In the genomic region with DNA sequence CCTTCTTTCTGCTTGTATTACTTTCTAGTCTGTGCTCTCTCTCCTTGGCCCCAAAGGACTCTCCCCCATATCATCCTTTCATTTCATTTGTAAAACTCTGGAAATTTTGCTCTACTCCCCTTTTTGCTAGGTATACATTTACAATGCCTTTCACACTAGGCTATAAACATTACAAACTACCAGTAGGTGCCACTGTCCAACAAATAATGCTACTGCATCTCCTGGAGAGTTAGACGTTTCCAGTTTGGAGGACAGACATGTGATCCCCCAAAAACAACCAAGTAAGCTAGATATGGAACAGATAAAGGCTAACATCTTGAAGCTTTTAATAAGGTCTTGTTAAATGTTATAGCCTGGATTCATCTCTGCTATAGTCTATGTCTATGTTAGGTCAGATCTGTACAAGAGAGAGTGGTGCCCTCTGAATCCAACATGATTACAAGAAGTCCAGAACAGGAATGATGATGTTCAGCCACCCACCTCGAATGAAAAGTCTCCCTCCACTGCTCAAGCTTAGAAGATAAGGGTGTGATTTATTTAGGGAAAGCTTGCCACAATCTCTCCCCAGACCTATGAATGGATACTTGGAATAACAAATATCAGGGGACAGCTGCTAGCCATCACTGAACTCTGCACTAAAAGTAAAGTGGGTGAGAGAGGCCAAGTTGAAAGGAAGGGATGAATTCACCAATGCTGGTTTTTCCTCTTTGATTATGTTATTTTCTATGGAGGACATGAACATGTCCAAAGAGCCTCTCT, we compare ENCODE assay signal across 14 cellular contexts. TPM values are rescaled to one million over a fixed set of nuclear protein-coding genes. Genes with fewer than 3 reads are reported as not detected.
DNase-seq lines count a peak whose midpoint lies in the region; ATAC-seq, FAIRE-seq and TF ChIP-seq lines count a peak whose summit lies in the region.
"Had no signal": no experiment of that assay in that cellular context is flagged by ENCODE, and none has a peak within 500 bp of the region (broad histone marks: within the 10 kb centered on the region; RNA-seq: fewer than 3 reads in every experiment).

No MANE protein-coding gene starts in this region.

- H3K9ac ChIP-seq in GM12878 (ENCODE audit: control insufficient read depth, insufficient read depth, low read length): no peak overlapping the region

- no peak overlapping the region for H3K4me2 ChIP-seq in GM12878 (ENCODE audit: control insufficient read depth, insufficient read depth)

- H3K27me3 ChIP-seq in A673 (replicated peaks; ENCODE audit: insufficient read depth, low read depth, low read length, poor library complexity) (no peaks in the 10 kb centered on the region), GM12878 (replicated peaks in 1 of 2; ENCODE audit: control insufficient read depth in 2 of 2, insufficient read depth in 2 of 2, low read length in 1 of 2) (no peaks in the 10 kb centered on the region)
- H3K27me3 ChIP-seq: tibial nerve had no signal

- peaks cover 7% of the 10 kb centered on the region for H3K36me3 ChIP-seq in A673 (ENCODE audit: insufficient read depth, low read length, poor library complexity, severe bottlenecking)
- peaks cover 2 to 62% of the 10 kb centered on the region in 2 experiments for H3K36me3 ChIP-seq in HEK293 (ENCODE audit: control insufficient read depth in 2 of 2, insufficient read depth in 1 of 2, low read length in 2 of 2)
- H3K36me3 ChIP-seq in GM12878 (ENCODE audit: control insufficient read depth in 2 of 2, insufficient read depth in 2 of 2, low read length in 1 of 2): peaks cover 1 to 6% of the 10 kb centered on the region in 2 experiments; a peak in 2 of 4 replicates

- no peak for TF ChIP-seq POLR2A in GM12878 (IDR thresholded peaks at IDR 0.05; ENCODE audit: low read depth, low read length)

- BruUV-seq in A673 (replicated peaks; lab: Mats Ljungman, UMichigan) (no TSS peak), GM12878 (replicated peaks; lab: Mats Ljungman, UMichigan) (no TSS peak)

- H4K20me1 ChIP-seq in GM12878 (ENCODE audit: control insufficient read depth, insufficient read depth): no peaks in the 10 kb centered on the region

- DNase-seq in A673 (ENCODE audit: low spot score) (peak; percentile 27), GM12878 (ENCODE audit: low read depth, low spot score) (no peak), left kidney (ENCODE audit: low read depth, low spot score) (peak; percentile 80), SIG-M5 (lab: John Stamatoyannopoulos, UW) (no peak), activated gamma-delta T cell (lab: John Stamatoyannopoulos, UW) (no peak)
- no peak for DNase-seq in central memory CD4-positive, alpha-beta T cell
- DNase-seq: activated T-cell treated with anti-CD3 and anti-CD28 coated beads for 4 hours; CD4-positive, alpha-beta T cell; left cardiac atrium; NCI-H2029; stimulated activated CD4-positive, alpha-beta T cell treated with anti-CD3 and anti-CD28 coated beads, Interleukin-2, amount 100 ng/mL, for 24 hours had no signal

- intact Hi-C loops in A673 (cut with micrococcal nuclease; ENCODE audit: unreplicated experiment): no loop called here
- intact Hi-C loops in GM12878 (cut with micrococcal nuclease; ENCODE audit: unreplicated experiment): no loop called here

- H3K79me2 ChIP-seq in GM12878 (ENCODE audit: control insufficient read depth, insufficient read depth, low read length): no peaks in the 10 kb centered on the region; the same call in none of the 2 replicates

- H3K27ac ChIP-seq in A673 (ENCODE audit: low read depth, low read length, poor library complexity, severe bottlenecking): no peak overlapping the region
- H3K27ac ChIP-seq in HEK293 (ENCODE audit: extremely low read depth, low read depth, low read length): no peak overlapping the region
- no peak overlapping the region for H3K27ac ChIP-seq in GM12878 (ENCODE audit: control insufficient read depth, insufficient read depth)
- H3K27ac ChIP-seq: tibial nerve had no signal

- TF ChIP-seq CTCF in A673 (conservative IDR thresholded peaks at IDR 0.05; ENCODE audit: low read depth, low read length) (peak; percentile 37; the same call in 1 of the 2 replicates), HEK293 (tag by site-specific recombination; IDR thresholded peaks at IDR 0.05) (no peak), GM12878 (IDR thresholded peaks at IDR 0.05 in 2 of 3, conservative IDR thresholded peaks at IDR 0.05 in 1 of 3; ENCODE audit: control insufficient read depth in 2 of 3, extremely low read depth in 1 of 3, insufficient read depth in 1 of 3, low read depth in 3 of 3, low read length in 3 of 3) (peak in 1 of 3 experiments; percentile 14; a peak in 1 of 6 replicates)

- in situ Hi-C loops in GM12878 (cut with MboI): no loop called here

- SMC1A ChIA-PET in GM12878 (lab: Charles Lee; ENCODE audit: uncharacterized antibody, unreplicated experiment): interaction anchor here (0.9 to 6.6 kb wide), 3 partner anchors 13 to 74 kb away, joined by 3 to 47 read pairs (median 6); a partner anchor contains a TSS

- CTCF ChIA-PET in A673 (lab: Charles Lee): no interaction called here
- CTCF ChIA-PET in HEK293 (lab: Yijun Ruan, JAX): no interaction called here
- CTCF ChIA-PET in GM12878 (lab: Yijun Ruan, JAX): interaction anchor here (0.6 to 4.0 kb wide), 8 partner anchors 11 to 490 kb away, joined by 3 to 30 read pairs (median 3); no protein-coding TSS in a partner anchor

- H3K4me1 ChIP-seq in A673 (ENCODE audit: insufficient read depth, low read length, poor library complexity, severe bottlenecking) (peaks cover 13% of the 10 kb centered on the region), HEK293 (ENCODE audit: control insufficient read depth, insufficient read depth, low read length) (no peaks in the 10 kb centered on the region), GM12878 (ENCODE audit: control insufficient read depth, insufficient read depth, low read length) (no peaks in the 10 kb centered on the region)

- FAIRE-seq in GM12878 (lab: Jason Lieb, UNC): no peak

- TF ChIP-seq RAD21 in GM12878 (IDR thresholded peaks at IDR 0.05; ENCODE audit: insufficient read depth, low read depth, low read length): peak; percentile 38; the same call in 1 of the 2 replicates

- POLR2A ChIA-PET in A673 (lab: Charles Lee; ENCODE audit: low non-redundant PET): no interaction called here
- POLR2A ChIA-PET in HEK293 (lab: Yijun Ruan, JAX): interaction anchor here (0.6 kb wide), 1 partner anchor 185 kb away, joined by 3 read pairs; no protein-coding TSS in a partner anchor
- POLR2A ChIA-PET in GM12878 (lab: Charles Lee): interaction anchor here (1.2 kb wide), 1 partner anchor 14 kb away, joined by 3 read pairs; a partner anchor contains a TSS

- 0% methylated on average over 2 of the region's 2 CpGs for WGBS in GM12878 (ENCODE audit: insufficient coverage, insufficient replicate concordance, low lambda C conversion rate, missing lambda C conversion rate)

- no peak overlapping the region for H2AFZ ChIP-seq in GM12878 (ENCODE audit: control insufficient read depth, low read depth, low read length)

- RAD21 ChIA-PET in GM12878 (lab: Charles Lee; ENCODE audit: unreplicated experiment): interaction anchor here (0.7 to 2.7 kb wide), 5 partner anchors 27 to 571 kb away, joined by 3 to 8 read pairs (median 3); no protein-coding TSS in a partner anchor

- no peak overlapping the region for H3K4me3 ChIP-seq in A673 (ENCODE audit: low read depth, low read length, poor library complexity, severe bottlenecking)
- no peak overlapping the region for H3K4me3 ChIP-seq in HEK293 (ENCODE audit: low read depth, low read length)
- H3K4me3 ChIP-seq in GM12878: no peak overlapping the region
- H3K4me3 ChIP-seq: tibial nerve had no signal

- TF ChIP-seq EP300 in GM12878 (IDR thresholded peaks at IDR 0.05; ENCODE audit: borderline replicate concordance in 1 of 2, control insufficient read depth in 1 of 2, low read depth in 2 of 2, low read length in 2 of 2): no peak

- H3K9me3 ChIP-seq in A673 (ENCODE audit: low read depth, low read length, poor library complexity, severe bottlenecking): no peaks in the 10 kb centered on the region
- H3K9me3 ChIP-seq in HEK293 (ENCODE audit: control insufficient read depth, insufficient read depth, low read depth, low read length): no peaks in the 10 kb centered on the region
- H3K9me3 ChIP-seq in GM12878 (replicated peaks; ENCODE audit: control insufficient read depth, insufficient read depth, low read length): no peaks in the 10 kb centered on the region
- H3K9me3 ChIP-seq: tibial nerve had no signal

- ATAC-seq in GM12878: peak; percentile 38; the same call in 1 of the 3 replicates
- no peak for ATAC-seq in HG03378 (IDR thresholded peaks at IDR 0.05; ENCODE audit: unreplicated experiment)

TF ChIP-seq in HEK293, 187 proteins besides CTCF, POLR2A, EP300 and RAD21:
- 0 out of 2 replicates have a peak, but pooled peaks have one; percentile 14 for TF ChIP-seq ZNF600 (tag by site-specific recombination; IDR thresholded peaks at IDR 0.05)
- TF ChIP-seq ZNF654 (tag by site-specific recombination; IDR thresholded peaks at IDR 0.05; ENCODE audit: low read depth): peak; percentile 45
- TF ChIP-seq ZSCAN30 (tag by site-specific recombination; IDR thresholded peaks at IDR 0.05): no peak
TF ChIP-seq in HEK293: peak in this region for 2.

TF ChIP-seq in GM12878, 131 proteins besides CTCF, POLR2A, EP300 and RAD21 (continues in another document):
- TF ChIP-seq ZZZ3 (IDR thresholded peaks at IDR 0.05; ENCODE audit: control insufficient read depth, insufficient read length, low read depth): no peak
- TF ChIP-seq PML (IDR thresholded peaks at IDR 0.05; ENCODE audit: low read length): no peak
- TF ChIP-seq SRF (IDR thresholded peaks at IDR 0.05; ENCODE audit: low read depth in 2 of 2, low read length in 2 of 2): no peak
- no peak for TF ChIP-seq DPF2 (IDR thresholded peaks at IDR 0.05)
- no peak for TF ChIP-seq ETV6 (conservative IDR thresholded peaks at IDR 0.05 in 1 of 2, IDR thresholded peaks at IDR 0.05 in 1 of 2; ENCODE audit: borderline replicate concordance in 1 of 2, low read depth in 1 of 2)
- TF ChIP-seq GABPA (IDR thresholded peaks at IDR 0.05; ENCODE audit: low read depth): no peak

RNA-seq across cellular contexts. Expression of a gene that starts 14.3 kb away (rescaled TPM):
- total RNA-seq in A673 (2021) (31.4 and 31.6 TPM in 2 replicates), GM12878 (2014; rRNA removed) (22.2 and 27.7 TPM in 2 replicates), GM12878 (2014; rRNA removed; fragmentation: Illumina TruSeq; extraction: Trizol) (26.5 and 28.3 TPM in 2 replicates), GM12878 (2021) (32.2 and 32.9 TPM in 2 replicates)
- total RNA-seq in GM12878 (2013; cell fraction: nucleolus; rRNA removed): 98.9 and 104 TPM in 2 replicates
- polyA plus RNA-seq in GM12878 (2011; ENCODE audit: low read depth): 5.5 TPM
- polyA plus RNA-seq in GM12878 (2011; rRNA removed) (17.3 and 24.4 TPM in 2 replicates), GM12878 (2014; fragmentation: Illumina TruSeq; extraction: Trizol) (23.2 and 30.8 TPM in 2 replicates), GM12878 (2014; fragmentation: Nextera tagmentation; extraction: Ambion mirVana) (10 to 100 TPM; 21.4 to 36.2 TPM), GM12878 (2014; rRNA removed) (16.7 and 21.2 TPM in 2 replicates), GM12878 (2016; fragmentation: Nextera tagmentation; extraction: Ambion mirVana) (10 to 100 TPM; 30.8 to 38.8 TPM)
- 5.2 and 6.3 TPM in 2 replicates for polyA plus RNA-seq in GM12878 (2011; cell fraction: cytosol; rRNA removed)
- 20.6 and 24.4 TPM in 2 replicates for polyA plus RNA-seq in GM12878 (2011; cell fraction: nucleus; rRNA removed)
- polyA plus RNA-seq in GM12878 (2012): 10.9 and 13.0 TPM in 2 replicates
- polyA minus RNA-seq in GM12878 (2011; rRNA and poly(A)+ RNA removed): 15.9 and 16.0 TPM in 2 replicates
- 4.8 and 6.1 TPM in 2 replicates for polyA minus RNA-seq in GM12878 (2011; cell fraction: cytosol; rRNA and poly(A)+ RNA removed)
- polyA minus RNA-seq in GM12878 (2011; cell fraction: nucleus; rRNA and poly(A)+ RNA removed): 20.4 and 31.1 TPM in 2 replicates

Comparison
In these comparisons a context has a peak if more than half of its experiments do, and no peak if none do; other contexts are left out.
1. DNase-seq: peak in A673 (single experiment) and left kidney (single experiment); none in GM12878 (single experiment), SIG-M5 (single experiment), activated gamma-delta T cell (single experiment) and central memory CD4-positive, alpha-beta T cell (single experiment).